In the genomic region with DNA sequence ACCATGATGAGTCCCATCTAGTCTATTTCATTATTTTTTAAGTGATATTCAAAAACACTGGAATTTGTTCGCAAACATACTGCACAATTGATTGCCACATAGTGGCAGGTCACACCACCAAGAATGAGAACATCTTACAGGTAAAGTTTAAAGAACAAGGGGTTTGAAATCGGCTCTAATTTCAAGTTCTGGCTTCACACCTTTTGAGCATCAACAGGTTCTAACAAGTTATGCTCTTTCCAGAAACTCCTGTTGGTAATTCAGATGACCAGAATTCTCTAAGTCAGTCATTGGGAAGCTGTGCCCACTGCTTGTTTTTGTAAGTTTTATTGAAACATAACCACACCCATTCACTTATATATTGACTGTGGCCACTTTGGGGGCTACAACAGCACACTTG, we compare ENCODE assay signal across 17 cellular contexts.
A peak's percentile ranks its signal among the peaks of the same experiment; 100 is the strongest.
DNase-seq lines count a peak whose midpoint lies in the region; ATAC-seq, FAIRE-seq and TF ChIP-seq lines count a peak whose summit lies in the region.
"Had no signal": no experiment of that assay in that cellular context is flagged by ENCODE, and none has a peak within 500 bp of the region (broad histone marks: within the 10 kb centered on the region; RNA-seq: fewer than 3 reads in every experiment).

No MANE protein-coding gene starts in this region.

- H3K9me3 ChIP-seq in CD4-positive, alpha-beta T cell (ENCODE audit: control insufficient read depth, low read length): no peaks in the 10 kb centered on the region

- intact Hi-C loops in CD4-positive, alpha-beta T cell (cut with DNase I, micrococcal nuclease): loop anchor here in 1 of 2 experiments (5.0 kb wide), 1 partner anchor 41 kb away; no protein-coding TSS in a partner anchor

- CTCF ChIA-PET in CD4-positive, alpha-beta T cell (lab: Charles Lee): no interaction called here

- DNase-seq in CD4-positive, alpha-beta T cell: no peak
- no peak for DNase-seq in HTR-8/SVneo (ENCODE audit: insufficient read length, low spot score)
- DNase-seq in foreskin keratinocyte: peak; percentile 3 to 13
- no peak for DNase-seq in SHP77 (lab: John Stamatoyannopoulos, UW)
- DNase-seq in frontal cortex (ENCODE audit: low spot score in 2 of 2): no peak
- DNase-seq in NCI-H2196 treated with DMSO at 0.1 percent for 48 hours (lab: John Stamatoyannopoulos, UW; ENCODE audit: unreplicated experiment): no peak
- DNase-seq: C1 segment of cervical spinal cord, Calu3, COR-L47, DMS53, DMS79 treated with DMSO at 0.1 percent for 48 hours, GF-D8, H9 had no signal

- no peak for TF ChIP-seq CTCF in CD4-positive, alpha-beta T cell (IDR thresholded peaks at IDR 0.05)
- TF ChIP-seq CTCF in foreskin keratinocyte (conservative IDR thresholded peaks at IDR 0.05): no peak

- no peaks in the 10 kb centered on the region for H3K27me3 ChIP-seq in CD4-positive, alpha-beta T cell (ENCODE audit: control insufficient read depth, insufficient read depth, low read length)
- no peaks in the 10 kb centered on the region for H3K27me3 ChIP-seq in foreskin keratinocyte

- H3K4me1 Mint-ChIP-seq in CD4-positive, alpha-beta T cell (ENCODE audit: low read depth): no peaks in the 10 kb centered on the region

- no peaks in the 10 kb centered on the region for H3K27me3 Mint-ChIP-seq in CD4-positive, alpha-beta T cell

- H3K4me1 ChIP-seq in foreskin keratinocyte: no peaks in the 10 kb centered on the region

- FAIRE-seq in HTR-8/SVneo (lab: Jason Lieb, UNC) (peak; percentile 42), frontal cortex (lab: Jason Lieb, UNC) (no peak)
- FAIRE-seq: GM12891, GM18507 had no signal

- H3K9me3 Mint-ChIP-seq in CD4-positive, alpha-beta T cell: no peaks in the 10 kb centered on the region
- H3K9me3 Mint-ChIP-seq: H9 had no signal

- no peak for ATAC-seq in CD4-positive, alpha-beta T cell (ENCODE audit: poor library complexity)
- no peak for ATAC-seq in foreskin keratinocyte
- ATAC-seq: GM23338, HCT116 had no signal

- H3K27ac Mint-ChIP-seq in CD4-positive, alpha-beta T cell: peak overlapping the region; percentile 39
- H3K27ac Mint-ChIP-seq: GM23338, H9 had no signal

- no peak overlapping the region for H3K27ac ChIP-seq in CD4-positive, alpha-beta T cell (ENCODE audit: low read depth, low read length)
- no peak overlapping the region for H3K27ac ChIP-seq in foreskin keratinocyte

- H3K4me3 Mint-ChIP-seq in CD4-positive, alpha-beta T cell: no peak overlapping the region
- H3K4me3 Mint-ChIP-seq: GM23338, H9 had no signal

- POLR2A ChIA-PET in CD4-positive, alpha-beta T cell (lab: Charles Lee): no interaction called here

- peaks cover 9% of the 10 kb centered on the region for H3K36me3 Mint-ChIP-seq in CD4-positive, alpha-beta T cell (ENCODE audit: low read depth)

Comparison
In these comparisons a context has a peak if more than half of its experiments do, and no peak if none do; other contexts are left out.
1. DNase-seq: peak in foreskin keratinocyte (2 of 2); none in CD4-positive, alpha-beta T cell (0 of 10), HTR-8/SVneo (single experiment), SHP77 (0 of 2), frontal cortex (0 of 2) and NCI-H2196 treated with DMSO at 0.1 percent for 48 hours (single experiment).